Comparison of ENCODE assay signal across 1 cellular context in the genomic region with DNA sequence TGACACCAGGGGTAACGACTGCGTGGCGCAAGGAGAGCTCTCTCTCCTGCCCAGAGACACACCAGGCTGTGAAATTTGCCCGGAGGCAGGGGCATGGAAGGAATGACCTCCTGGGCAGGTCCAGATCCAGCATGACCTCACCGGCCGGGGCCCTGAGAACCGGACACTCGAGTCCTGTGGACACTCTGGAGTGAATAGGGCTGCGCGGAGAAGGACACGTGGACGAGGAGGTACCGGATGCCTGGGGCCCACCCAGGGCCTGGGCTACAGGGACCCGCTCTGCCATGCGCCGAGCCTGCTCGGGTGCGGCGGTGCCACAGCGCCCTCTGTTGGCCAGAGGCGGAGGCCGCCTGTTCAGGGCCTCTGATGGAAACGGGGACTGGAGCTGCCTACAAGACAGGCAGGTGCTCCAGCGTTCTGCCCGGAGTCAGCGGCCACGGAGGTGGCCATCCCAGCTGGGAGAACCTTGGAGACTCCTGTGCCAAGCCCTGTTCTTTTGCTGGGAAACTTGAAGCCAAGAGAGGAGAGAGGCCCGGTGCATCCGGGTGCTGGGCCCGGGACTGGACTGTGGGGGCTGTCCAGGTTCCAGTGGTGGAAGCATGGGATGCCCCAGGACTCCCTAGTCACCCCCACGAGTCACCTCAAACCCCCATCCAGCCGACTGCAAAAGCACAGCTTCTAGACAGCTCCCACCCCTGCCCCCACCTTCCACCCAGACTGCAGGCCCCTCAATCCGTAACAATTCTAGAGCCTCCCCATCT.
TF ChIP-seq lines count a peak whose summit lies in the region.

No MANE protein-coding gene starts in this region.

TF ChIP-seq in HepG2, 621 proteins besides CTCF, POLR2A, EP300 and RAD21 (continued from another document and continues in another):
- TF ChIP-seq, protein P1, sequence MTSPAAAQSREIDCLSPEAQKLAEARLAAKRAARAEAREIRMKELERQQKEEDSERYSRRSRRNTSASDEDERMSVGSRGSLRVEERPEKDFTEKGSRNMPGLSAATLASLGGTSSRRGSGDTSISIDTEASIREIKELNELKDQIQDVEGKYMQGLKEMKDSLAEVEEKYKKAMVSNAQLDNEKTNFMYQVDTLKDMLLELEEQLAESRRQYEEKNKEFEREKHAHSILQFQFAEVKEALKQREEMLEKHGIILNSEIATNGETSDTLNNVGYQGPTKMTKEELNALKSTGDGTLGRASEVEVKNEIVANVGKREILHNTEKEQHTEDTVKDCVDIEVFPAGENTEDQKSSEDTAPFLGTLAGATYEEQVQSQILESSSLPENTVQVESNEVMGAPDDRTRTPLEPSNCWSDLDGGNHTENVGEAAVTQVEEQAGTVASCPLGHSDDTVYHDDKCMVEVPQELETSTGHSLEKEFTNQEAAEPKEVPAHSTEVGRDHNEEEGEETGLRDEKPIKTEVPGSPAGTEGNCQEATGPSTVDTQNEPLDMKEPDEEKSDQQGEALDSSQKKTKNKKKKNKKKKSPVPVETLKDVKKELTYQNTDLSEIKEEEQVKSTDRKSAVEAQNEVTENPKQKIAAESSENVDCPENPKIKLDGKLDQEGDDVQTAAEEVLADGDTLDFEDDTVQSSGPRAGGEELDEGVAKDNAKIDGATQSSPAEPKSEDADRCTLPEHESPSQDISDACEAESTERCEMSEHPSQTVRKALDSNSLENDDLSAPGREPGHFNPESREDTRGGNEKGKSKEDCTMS (CRISPR knock-in tag; conservative IDR thresholded peaks at IDR 0.05): no peak
- 0 out of 2 replicates have a peak, but pooled peaks have one; percentile 54 for TF ChIP-seq KLF15 (CRISPR knock-in tag; IDR thresholded peaks at IDR 0.05; ENCODE audit: borderline replicate concordance)
- TF ChIP-seq, protein P2, sequence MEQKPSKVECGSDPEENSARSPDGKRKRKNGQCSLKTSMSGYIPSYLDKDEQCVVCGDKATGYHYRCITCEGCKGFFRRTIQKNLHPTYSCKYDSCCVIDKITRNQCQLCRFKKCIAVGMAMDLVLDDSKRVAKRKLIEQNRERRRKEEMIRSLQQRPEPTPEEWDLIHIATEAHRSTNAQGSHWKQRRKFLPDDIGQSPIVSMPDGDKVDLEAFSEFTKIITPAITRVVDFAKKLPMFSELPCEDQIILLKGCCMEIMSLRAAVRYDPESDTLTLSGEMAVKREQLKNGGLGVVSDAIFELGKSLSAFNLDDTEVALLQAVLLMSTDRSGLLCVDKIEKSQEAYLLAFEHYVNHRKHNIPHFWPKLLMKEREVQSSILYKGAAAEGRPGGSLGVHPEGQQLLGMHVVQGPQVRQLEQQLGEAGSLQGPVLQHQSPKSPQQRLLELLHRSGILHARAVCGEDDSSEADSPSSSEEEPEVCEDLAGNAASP (CRISPR knock-in tag; IDR thresholded peaks at IDR 0.05; ENCODE audit: borderline replicate concordance): peak; percentile 70
- TF ChIP-seq, protein P3, sequence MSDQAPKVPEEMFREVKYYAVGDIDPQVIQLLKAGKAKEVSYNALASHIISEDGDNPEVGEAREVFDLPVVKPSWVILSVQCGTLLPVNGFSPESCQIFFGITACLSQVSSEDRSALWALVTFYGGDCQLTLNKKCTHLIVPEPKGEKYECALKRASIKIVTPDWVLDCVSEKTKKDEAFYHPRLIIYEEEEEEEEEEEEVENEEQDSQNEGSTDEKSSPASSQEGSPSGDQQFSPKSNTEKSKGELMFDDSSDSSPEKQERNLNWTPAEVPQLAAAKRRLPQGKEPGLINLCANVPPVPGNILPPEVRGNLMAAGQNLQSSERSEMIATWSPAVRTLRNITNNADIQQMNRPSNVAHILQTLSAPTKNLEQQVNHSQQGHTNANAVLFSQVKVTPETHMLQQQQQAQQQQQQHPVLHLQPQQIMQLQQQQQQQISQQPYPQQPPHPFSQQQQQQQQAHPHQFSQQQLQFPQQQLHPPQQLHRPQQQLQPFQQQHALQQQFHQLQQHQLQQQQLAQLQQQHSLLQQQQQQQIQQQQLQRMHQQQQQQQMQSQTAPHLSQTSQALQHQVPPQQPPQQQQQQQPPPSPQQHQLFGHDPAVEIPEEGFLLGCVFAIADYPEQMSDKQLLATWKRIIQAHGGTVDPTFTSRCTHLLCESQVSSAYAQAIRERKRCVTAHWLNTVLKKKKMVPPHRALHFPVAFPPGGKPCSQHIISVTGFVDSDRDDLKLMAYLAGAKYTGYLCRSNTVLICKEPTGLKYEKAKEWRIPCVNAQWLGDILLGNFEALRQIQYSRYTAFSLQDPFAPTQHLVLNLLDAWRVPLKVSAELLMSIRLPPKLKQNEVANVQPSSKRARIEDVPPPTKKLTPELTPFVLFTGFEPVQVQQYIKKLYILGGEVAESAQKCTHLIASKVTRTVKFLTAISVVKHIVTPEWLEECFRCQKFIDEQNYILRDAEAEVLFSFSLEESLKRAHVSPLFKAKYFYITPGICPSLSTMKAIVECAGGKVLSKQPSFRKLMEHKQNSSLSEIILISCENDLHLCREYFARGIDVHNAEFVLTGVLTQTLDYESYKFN (CRISPR knock-in tag; conservative IDR thresholded peaks at IDR 0.05): no peak; the same call in 1 of the 2 replicates
- TF ChIP-seq FOXK2 (IDR thresholded peaks at IDR 0.05): no peak
- TF ChIP-seq ZNF3 (CRISPR knock-in tag; IDR thresholded peaks at IDR 0.05): no peak
- no peak for TF ChIP-seq KDM6A (CRISPR knock-in tag; IDR thresholded peaks at IDR 0.05; ENCODE audit: low read depth)
- TF ChIP-seq, protein P4, sequence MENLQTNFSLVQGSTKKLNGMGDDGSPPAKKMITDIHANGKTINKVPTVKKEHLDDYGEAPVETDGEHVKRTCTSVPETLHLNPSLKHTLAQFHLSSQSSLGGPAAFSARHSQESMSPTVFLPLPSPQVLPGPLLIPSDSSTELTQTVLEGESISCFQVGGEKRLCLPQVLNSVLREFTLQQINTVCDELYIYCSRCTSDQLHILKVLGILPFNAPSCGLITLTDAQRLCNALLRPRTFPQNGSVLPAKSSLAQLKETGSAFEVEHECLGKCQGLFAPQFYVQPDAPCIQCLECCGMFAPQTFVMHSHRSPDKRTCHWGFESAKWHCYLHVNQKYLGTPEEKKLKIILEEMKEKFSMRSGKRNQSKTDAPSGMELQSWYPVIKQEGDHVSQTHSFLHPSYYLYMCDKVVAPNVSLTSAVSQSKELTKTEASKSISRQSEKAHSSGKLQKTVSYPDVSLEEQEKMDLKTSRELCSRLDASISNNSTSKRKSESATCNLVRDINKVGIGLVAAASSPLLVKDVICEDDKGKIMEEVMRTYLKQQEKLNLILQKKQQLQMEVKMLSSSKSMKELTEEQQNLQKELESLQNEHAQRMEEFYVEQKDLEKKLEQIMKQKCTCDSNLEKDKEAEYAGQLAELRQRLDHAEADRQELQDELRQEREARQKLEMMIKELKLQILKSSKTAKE (CRISPR knock-in tag; IDR thresholded peaks at IDR 0.05; ENCODE audit: borderline replicate concordance): no peak
- TF ChIP-seq GZF1 (CRISPR knock-in tag; IDR thresholded peaks at IDR 0.05): no peak
- TF ChIP-seq, protein P5, sequence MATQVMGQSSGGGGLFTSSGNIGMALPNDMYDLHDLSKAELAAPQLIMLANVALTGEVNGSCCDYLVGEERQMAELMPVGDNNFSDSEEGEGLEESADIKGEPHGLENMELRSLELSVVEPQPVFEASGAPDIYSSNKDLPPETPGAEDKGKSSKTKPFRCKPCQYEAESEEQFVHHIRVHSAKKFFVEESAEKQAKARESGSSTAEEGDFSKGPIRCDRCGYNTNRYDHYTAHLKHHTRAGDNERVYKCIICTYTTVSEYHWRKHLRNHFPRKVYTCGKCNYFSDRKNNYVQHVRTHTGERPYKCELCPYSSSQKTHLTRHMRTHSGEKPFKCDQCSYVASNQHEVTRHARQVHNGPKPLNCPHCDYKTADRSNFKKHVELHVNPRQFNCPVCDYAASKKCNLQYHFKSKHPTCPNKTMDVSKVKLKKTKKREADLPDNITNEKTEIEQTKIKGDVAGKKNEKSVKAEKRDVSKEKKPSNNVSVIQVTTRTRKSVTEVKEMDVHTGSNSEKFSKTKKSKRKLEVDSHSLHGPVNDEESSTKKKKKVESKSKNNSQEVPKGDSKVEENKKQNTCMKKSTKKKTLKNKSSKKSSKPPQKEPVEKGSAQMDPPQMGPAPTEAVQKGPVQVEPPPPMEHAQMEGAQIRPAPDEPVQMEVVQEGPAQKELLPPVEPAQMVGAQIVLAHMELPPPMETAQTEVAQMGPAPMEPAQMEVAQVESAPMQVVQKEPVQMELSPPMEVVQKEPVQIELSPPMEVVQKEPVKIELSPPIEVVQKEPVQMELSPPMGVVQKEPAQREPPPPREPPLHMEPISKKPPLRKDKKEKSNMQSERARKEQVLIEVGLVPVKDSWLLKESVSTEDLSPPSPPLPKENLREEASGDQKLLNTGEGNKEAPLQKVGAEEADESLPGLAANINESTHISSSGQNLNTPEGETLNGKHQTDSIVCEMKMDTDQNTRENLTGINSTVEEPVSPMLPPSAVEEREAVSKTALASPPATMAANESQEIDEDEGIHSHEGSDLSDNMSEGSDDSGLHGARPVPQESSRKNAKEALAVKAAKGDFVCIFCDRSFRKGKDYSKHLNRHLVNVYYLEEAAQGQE (IDR thresholded peaks at IDR 0.05; ENCODE audit: borderline replicate concordance in 1 of 2, low read depth in 1 of 2, low read length in 2 of 2): no peak
- TF ChIP-seq, protein P6, sequence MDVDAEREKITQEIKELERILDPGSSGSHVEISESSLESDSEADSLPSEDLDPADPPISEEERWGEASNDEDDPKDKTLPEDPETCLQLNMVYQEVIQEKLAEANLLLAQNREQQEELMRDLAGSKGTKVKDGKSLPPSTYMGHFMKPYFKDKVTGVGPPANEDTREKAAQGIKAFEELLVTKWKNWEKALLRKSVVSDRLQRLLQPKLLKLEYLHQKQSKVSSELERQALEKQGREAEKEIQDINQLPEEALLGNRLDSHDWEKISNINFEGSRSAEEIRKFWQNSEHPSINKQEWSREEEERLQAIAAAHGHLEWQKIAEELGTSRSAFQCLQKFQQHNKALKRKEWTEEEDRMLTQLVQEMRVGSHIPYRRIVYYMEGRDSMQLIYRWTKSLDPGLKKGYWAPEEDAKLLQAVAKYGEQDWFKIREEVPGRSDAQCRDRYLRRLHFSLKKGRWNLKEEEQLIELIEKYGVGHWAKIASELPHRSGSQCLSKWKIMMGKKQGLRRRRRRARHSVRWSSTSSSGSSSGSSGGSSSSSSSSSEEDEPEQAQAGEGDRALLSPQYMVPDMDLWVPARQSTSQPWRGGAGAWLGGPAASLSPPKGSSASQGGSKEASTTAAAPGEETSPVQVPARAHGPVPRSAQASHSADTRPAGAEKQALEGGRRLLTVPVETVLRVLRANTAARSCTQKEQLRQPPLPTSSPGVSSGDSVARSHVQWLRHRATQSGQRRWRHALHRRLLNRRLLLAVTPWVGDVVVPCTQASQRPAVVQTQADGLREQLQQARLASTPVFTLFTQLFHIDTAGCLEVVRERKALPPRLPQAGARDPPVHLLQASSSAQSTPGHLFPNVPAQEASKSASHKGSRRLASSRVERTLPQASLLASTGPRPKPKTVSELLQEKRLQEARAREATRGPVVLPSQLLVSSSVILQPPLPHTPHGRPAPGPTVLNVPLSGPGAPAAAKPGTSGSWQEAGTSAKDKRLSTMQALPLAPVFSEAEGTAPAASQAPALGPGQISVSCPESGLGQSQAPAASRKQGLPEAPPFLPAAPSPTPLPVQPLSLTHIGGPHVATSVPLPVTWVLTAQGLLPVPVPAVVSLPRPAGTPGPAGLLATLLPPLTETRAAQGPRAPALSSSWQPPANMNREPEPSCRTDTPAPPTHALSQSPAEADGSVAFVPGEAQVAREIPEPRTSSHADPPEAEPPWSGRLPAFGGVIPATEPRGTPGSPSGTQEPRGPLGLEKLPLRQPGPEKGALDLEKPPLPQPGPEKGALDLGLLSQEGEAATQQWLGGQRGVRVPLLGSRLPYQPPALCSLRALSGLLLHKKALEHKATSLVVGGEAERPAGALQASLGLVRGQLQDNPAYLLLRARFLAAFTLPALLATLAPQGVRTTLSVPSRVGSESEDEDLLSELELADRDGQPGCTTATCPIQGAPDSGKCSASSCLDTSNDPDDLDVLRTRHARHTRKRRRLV (CRISPR knock-in tag; IDR thresholded peaks at IDR 0.05): no peak
- TF ChIP-seq HNRNPLL (IDR thresholded peaks at IDR 0.05; ENCODE audit: low read depth, low read length, poor library complexity, severe bottlenecking): peak; percentile 36
- TF ChIP-seq RBFOX2 (IDR thresholded peaks at IDR 0.05; ENCODE audit: low read depth, low read length): no peak
- no peak for TF ChIP-seq ZNF549 (CRISPR knock-in tag; IDR thresholded peaks at IDR 0.05)
- TF ChIP-seq KLF9 (CRISPR knock-in tag; IDR thresholded peaks at IDR 0.05; ENCODE audit: low read depth): no peak
- TF ChIP-seq ZNF891 (CRISPR knock-in tag; IDR thresholded peaks at IDR 0.05): no peak; the same call in 1 of the 2 replicates
- TF ChIP-seq ZFP36L2 (CRISPR knock-in tag; IDR thresholded peaks at IDR 0.05): 0 out of 2 replicates have a peak, but pooled peaks have one; percentile 39
- no peak for TF ChIP-seq ZNF775 (CRISPR knock-in tag; IDR thresholded peaks at IDR 0.05; ENCODE audit: borderline replicate concordance)
- 0 out of 2 replicates have a peak, but pooled peaks have one; percentile 57 for TF ChIP-seq SMAD3 (CRISPR knock-in tag; IDR thresholded peaks at IDR 0.05)
- TF ChIP-seq, protein P7, sequence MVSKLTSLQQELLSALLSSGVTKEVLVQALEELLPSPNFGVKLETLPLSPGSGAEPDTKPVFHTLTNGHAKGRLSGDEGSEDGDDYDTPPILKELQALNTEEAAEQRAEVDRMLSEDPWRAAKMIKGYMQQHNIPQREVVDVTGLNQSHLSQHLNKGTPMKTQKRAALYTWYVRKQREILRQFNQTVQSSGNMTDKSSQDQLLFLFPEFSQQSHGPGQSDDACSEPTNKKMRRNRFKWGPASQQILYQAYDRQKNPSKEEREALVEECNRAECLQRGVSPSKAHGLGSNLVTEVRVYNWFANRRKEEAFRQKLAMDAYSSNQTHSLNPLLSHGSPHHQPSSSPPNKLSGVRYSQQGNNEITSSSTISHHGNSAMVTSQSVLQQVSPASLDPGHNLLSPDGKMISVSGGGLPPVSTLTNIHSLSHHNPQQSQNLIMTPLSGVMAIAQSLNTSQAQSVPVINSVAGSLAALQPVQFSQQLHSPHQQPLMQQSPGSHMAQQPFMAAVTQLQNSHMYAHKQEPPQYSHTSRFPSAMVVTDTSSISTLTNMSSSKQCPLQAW (CRISPR knock-in tag; IDR thresholded peaks at IDR 0.05): peak; percentile 91; the same call in 1 of the 2 replicates
- TF ChIP-seq ZNF264 (CRISPR knock-in tag; IDR thresholded peaks at IDR 0.05): no peak
- TF ChIP-seq GATAD1 (CRISPR knock-in tag; IDR thresholded peaks at IDR 0.05): peak; percentile 74
- TF ChIP-seq ZNF790 (CRISPR knock-in tag; IDR thresholded peaks at IDR 0.05; ENCODE audit: borderline replicate concordance): no peak
- TF ChIP-seq ZNF766 (CRISPR knock-in tag; IDR thresholded peaks at IDR 0.05; ENCODE audit: borderline replicate concordance): no peak
- TF ChIP-seq, protein P8, sequence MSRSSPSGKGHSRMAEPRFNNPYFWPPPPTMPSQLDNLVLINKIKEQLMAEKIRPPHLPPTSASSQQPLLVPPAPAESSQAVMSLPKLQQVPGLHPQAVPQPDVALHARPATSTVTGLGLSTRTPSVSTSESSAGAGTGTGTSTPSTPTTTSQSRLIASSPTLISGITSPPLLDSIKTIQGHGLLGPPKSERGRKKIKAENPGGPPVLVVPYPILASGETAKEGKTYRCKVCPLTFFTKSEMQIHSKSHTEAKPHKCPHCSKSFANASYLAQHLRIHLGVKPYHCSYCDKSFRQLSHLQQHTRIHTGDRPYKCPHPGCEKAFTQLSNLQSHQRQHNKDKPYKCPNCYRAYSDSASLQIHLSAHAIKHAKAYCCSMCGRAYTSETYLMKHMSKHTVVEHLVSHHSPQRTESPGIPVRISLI (CRISPR knock-in tag; IDR thresholded peaks at IDR 0.05; ENCODE audit: borderline replicate concordance): no peak; the same call in 1 of the 2 replicates
- TF ChIP-seq, protein P9, sequence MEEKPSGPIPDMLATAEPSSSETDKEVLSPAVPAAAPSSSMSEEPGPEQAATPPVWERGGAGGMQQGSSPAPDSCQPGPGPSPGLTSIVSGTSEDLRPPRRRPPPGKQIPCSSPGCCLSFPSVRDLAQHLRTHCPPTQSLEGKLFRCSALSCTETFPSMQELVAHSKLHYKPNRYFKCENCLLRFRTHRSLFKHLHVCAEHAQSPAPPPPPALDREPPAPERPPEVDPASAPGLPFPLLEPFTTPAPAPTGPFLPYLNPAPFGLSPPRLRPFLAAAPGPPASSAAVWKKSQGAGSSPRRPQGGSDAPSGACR (CRISPR knock-in tag; IDR thresholded peaks at IDR 0.05): no peak
- peak; percentile 92 for TF ChIP-seq ZBTB7B (CRISPR knock-in tag; IDR thresholded peaks at IDR 0.05)
- peak; percentile 90; the same call in 1 of the 2 replicates for TF ChIP-seq TSC22D2 (CRISPR knock-in tag; IDR thresholded peaks at IDR 0.05; ENCODE audit: borderline replicate concordance)
